ENCODE assay signal across 8 cellular contexts in genomic region chr9:99823392-99824377, GRCh38. TPM values are rescaled to one million over a fixed set of nuclear protein-coding genes. Genes with fewer than 3 reads are reported as not detected.
DNase-seq lines count a peak whose midpoint lies in the region; ATAC-seq and TF ChIP-seq lines count a peak whose summit lies in the region.

No MANE protein-coding gene starts in this region.

- H3K36me3 ChIP-seq in prostate gland (no peaks in the 10 kb centered on the region), upper lobe of right lung (no peaks in the 10 kb centered on the region)

- in situ Hi-C loops in GM13977 (cut with MboI; ENCODE audit: low pct_unique_long_range_greater_than_20kb, low sequenced_read_pairs, unreplicated experiment) = loop anchor here (25.0 kb wide), 2 partner anchors 489 to 636 kb away; no protein-coding TSS in a partner anchor

- H3K4me3 Mint-ChIP-seq in activated naive CD4-positive, alpha-beta T cell treated with anti-CD3 and anti-CD28 coated beads for 36 hours = peak overlapping the region; percentile 94

- H3K36me3 Mint-ChIP-seq in activated naive CD4-positive, alpha-beta T cell treated with anti-CD3 and anti-CD28 coated beads for 36 hours (ENCODE audit: low read depth) = peaks cover 10% of the 10 kb centered on the region

- peak; percentile 73 for DNase-seq in GM13977 (ENCODE audit: low spot score)
- DNase-seq in RPMI7951 (ENCODE audit: low read depth) = peak; percentile 32
- DNase-seq in activated naive CD4-positive, alpha-beta T cell treated with anti-CD3 and anti-CD28 coated beads for 36 hours = peak; percentile 81
- DNase-seq in left cardiac atrium = peak; percentile 56
- peak; percentile 27 for DNase-seq in prostate gland (ENCODE audit: low spot score)
- DNase-seq in upper lobe of right lung = peak; percentile 78

- H3K27me3 ChIP-seq in prostate gland (replicated peaks; ENCODE audit: insufficient read depth) = no peaks in the 10 kb centered on the region
- H3K27me3 ChIP-seq in upper lobe of right lung = peaks cover 47% of the 10 kb centered on the region

- H3K27me3 Mint-ChIP-seq in activated naive CD4-positive, alpha-beta T cell treated with anti-CD3 and anti-CD28 coated beads for 36 hours (ENCODE audit: low read depth) = peaks cover 21% of the 10 kb centered on the region

- under 1% methylated on average over 60 of the region's 61 CpGs for WGBS in prostate gland

- intact Hi-C loops in activated naive CD4-positive, alpha-beta T cell treated with anti-CD3 and anti-CD28 coated beads for 36 hours (cut with micrococcal nuclease) = loop anchor here (1.0 to 5.0 kb wide), 7 partner anchors 389 to 774 kb away; partner anchors contain the start of genes MSANTD3, SEC61B and TGFBR1
- intact Hi-C loops in left cardiac atrium (cut with DNase I) (no loop called here), prostate gland (cut with DNase I) (loop anchor here (10.0 kb wide), 5 partner anchors 271 to 719 kb away; partner anchors contain the start of genes ERP44, INVS and TGFBR1), upper lobe of right lung (cut with DNase I) (no loop called here)

- H3K4me3 ChIP-seq in prostate gland = peak overlapping the region; percentile 76 to 77
- peak overlapping the region; percentile 71 for H3K4me3 ChIP-seq in upper lobe of right lung

- no peaks in the 10 kb centered on the region for H3K9me3 Mint-ChIP-seq in activated naive CD4-positive, alpha-beta T cell treated with anti-CD3 and anti-CD28 coated beads for 36 hours

- CTCF ChIA-PET in activated naive CD4-positive, alpha-beta T cell treated with anti-CD3 and anti-CD28 coated beads for 36 hours (lab: Charles Lee) = interaction anchor here (0.6 to 1.6 kb wide), 5 partner anchors 12 to 187 kb away, joined by 3 to 13 read pairs (median 6); partner anchors contain the start of gene STX17

- H3K27ac ChIP-seq in prostate gland (peak overlapping the region; percentile 97 to 98), upper lobe of right lung (no peak overlapping the region)

- ATAC-seq in left cardiac atrium (no peak), upper lobe of right lung (no peak), HG02840 (IDR thresholded peaks at IDR 0.05; ENCODE audit: low FRiP score, unreplicated experiment) (no peak), HG03442 (IDR thresholded peaks at IDR 0.05; ENCODE audit: unreplicated experiment) (no peak)

- peaks cover 56% of the 10 kb centered on the region for H3K4me1 Mint-ChIP-seq in activated naive CD4-positive, alpha-beta T cell treated with anti-CD3 and anti-CD28 coated beads for 36 hours (ENCODE audit: low read depth)

- no peak overlapping the region for H3K27ac Mint-ChIP-seq in activated naive CD4-positive, alpha-beta T cell treated with anti-CD3 and anti-CD28 coated beads for 36 hours

- peaks cover 8% of the 10 kb centered on the region for H3K4me1 ChIP-seq in prostate gland (replicated peaks)
- peaks cover 37% of the 10 kb centered on the region for H3K4me1 ChIP-seq in upper lobe of right lung

- TF ChIP-seq CTCF in GM13977 (IDR thresholded peaks at IDR 0.05; ENCODE audit: extremely low read depth, insufficient read depth, missing control alignments) = no peak
- no peak for TF ChIP-seq CTCF in prostate gland (IDR thresholded peaks at IDR 0.05)
- no peak for TF ChIP-seq CTCF in upper lobe of right lung (IDR thresholded peaks at IDR 0.05)

- H3K9me3 ChIP-seq in prostate gland = no peaks in the 10 kb centered on the region
- no peaks in the 10 kb centered on the region for H3K9me3 ChIP-seq in upper lobe of right lung

- TF ChIP-seq POLR2A in prostate gland (IDR thresholded peaks at IDR 0.05) = no peak

RNA-seq across cellular contexts. Expression of gene NR4A3, which starts 2.0 kb away (rescaled TPM):
- under 0.01 and 0.10 TPM in 2 replicates for total RNA-seq in RPMI7951 (2014; rRNA removed; shearing (Covaris generic))
- total RNA-seq in activated naive CD4-positive, alpha-beta T cell treated with anti-CD3 and anti-CD28 coated beads for 36 hours = 1 to 10 TPM; 3.8 to 4.2 TPM
- total RNA-seq in left cardiac atrium (10 to 100 TPM; 38.6 to 92.1 TPM), prostate gland (1 to 10 TPM in 1 of 2 donors, under 1 TPM in 1; 0.64 to 1.1 TPM), upper lobe of right lung (3.8 TPM)

Comparison
In these comparisons a context has a peak if more than half of its experiments do, and no peak if none do; other contexts are left out.
1. DNase-seq: peak in every context shown above with its lines; median percentile 81 in activated naive CD4-positive, alpha-beta T cell treated with anti-CD3 and anti-CD28 coated beads for 36 hours; 78 in upper lobe of right lung; 73 in GM13977; 56 in left cardiac atrium; 32 in RPMI7951; 27 in prostate gland.
2. intact Hi-C loops: an anchor here in activated naive CD4-positive, alpha-beta T cell treated with anti-CD3 and anti-CD28 coated beads for 36 hours (1.0 to 5.0 kb wide) and prostate gland (10.0 kb wide); none called in left cardiac atrium and upper lobe of right lung.